Comparison of ENCODE assay signal across 35 cellular contexts in genomic region chr20:48502016-48502415, GRCh38.
"Had no signal": no experiment of that assay in that cellular context is flagged by ENCODE, and none has a peak within 500 bp of the region (broad histone marks: within the 10 kb centered on the region; RNA-seq: fewer than 3 reads in every experiment).

No MANE protein-coding gene starts in this region.

- H3K36me3 ChIP-seq: MG63 had no signal

- H3K9ac ChIP-seq: KMS-11 had no signal

- H3K4me3 ChIP-seq: MG63 had no signal

- H3K4me2 ChIP-seq: KMS-11 had no signal

- H3K27ac ChIP-seq: KMS-11 had no signal

- H3K9me3 ChIP-seq: MG63 had no signal

- DNase-seq: Karpas-422, Kasumi-1, MG63, MM.1S, MV-4-11, NCI-H1048, NCI-H1092, NCI-H1092 treated with DMSO at 0.1 percent for 48 hours, NCI-H1105, NCI-H1105 treated with DMSO at 0.1 percent for 48 hours, NCI-H1417, NCI-H1417 treated with DMSO at 0.1 percent for 48 hours, NCI-H1436, NCI-H1436 treated with DMSO at 0.1 percent for 48 hours, NCI-H146, NCI-H1694, NCI-H1694 treated with DMSO at 0.1 percent for 48 hours, NCI-H187, NCI-H187 treated with DMSO at 0.1 percent for 48 hours, NCI-H1930, NCI-H2029, NCI-H2029 treated with DMSO at 0.1 percent for 48 hours, NCI-H2081, NCI-H2081 treated with DMSO at 0.1 percent for 48 hours, NCI-H2107, NCI-H2171, NCI-H2171 treated with DMSO at 0.1 percent for 48 hours, NCI-H2227 treated with DMSO at 0.1 percent for 48 hours, NCI-H226, NCI-H345, NCI-H446, NCI-H446 treated with DMSO at 0.1 percent for 48 hours, NCI-H510A, NCI-H510A treated with DMSO at 0.1 percent for 48 hours had no signal
